Comparison of ENCODE assay signal across 8 cellular contexts in genomic region chr17:49851387-49852291, GRCh38.
DNase-seq lines count a peak whose midpoint lies in the region; ATAC-seq and TF ChIP-seq lines count a peak whose summit lies in the region.

No MANE protein-coding gene starts in this region.

- peak overlapping the region; percentile 42 for H3K4me3 ChIP-seq in astrocyte of the cerebellum (ENCODE audit: low read depth, low read length)
- peak overlapping the region; percentile 54 for H3K4me3 ChIP-seq in iPS-15b (ENCODE audit: low read depth, low read length)
- peak overlapping the region; percentile 57 for H3K4me3 ChIP-seq in skeletal muscle cell (ENCODE audit: low read depth, low read length)

- H3K9me3 ChIP-seq in iPS-15b (ENCODE audit: control insufficient read depth, insufficient read depth, low read length) = no peaks in the 10 kb centered on the region

- peak; percentile 70 for TF ChIP-seq RAD21 in Ishikawa (IDR thresholded peaks at IDR 0.05; ENCODE audit: low read depth)

- TF ChIP-seq EP300 in Ishikawa (IDR thresholded peaks at IDR 0.05; ENCODE audit: borderline replicate concordance) = no peak

- DNase-seq in COLO668 (lab: John Stamatoyannopoulos, UW; ENCODE audit: unreplicated experiment) (peak; percentile 6), T-helper 9 cell (peak; percentile 65), astrocyte of the cerebellum (ENCODE audit: low read depth) (peak; percentile 37), skeletal muscle cell (ENCODE audit: low read depth) (no peak)

- no peak for ATAC-seq in GM18520 (IDR thresholded peaks at IDR 0.05; ENCODE audit: unreplicated experiment)
- no peak for ATAC-seq in HG02970 (IDR thresholded peaks at IDR 0.05; ENCODE audit: low FRiP score, unreplicated experiment)

- no peak overlapping the region for H3K9ac ChIP-seq in iPS-15b (ENCODE audit: low read depth, low read length)

- H3K4me1 ChIP-seq in iPS-15b (ENCODE audit: control insufficient read depth, insufficient read depth, low read length) = peaks cover 10% of the 10 kb centered on the region

- in situ Hi-C loops in astrocyte of the cerebellum (cut with HindIII; ENCODE audit: low sequenced_read_pairs) = loop anchor here (5.0 kb wide), 1 partner anchor 56 kb away; no protein-coding TSS in a partner anchor

- no peaks in the 10 kb centered on the region for H3K36me3 ChIP-seq in iPS-15b (ENCODE audit: control insufficient read depth, insufficient read depth, low read length)

- H3K27me3 ChIP-seq in iPS-15b (ENCODE audit: control insufficient read depth, insufficient read depth, low read length) = peaks cover 46% of the 10 kb centered on the region

- peak; percentile 72 for TF ChIP-seq CTCF in astrocyte of the cerebellum (IDR thresholded peaks at IDR 0.05; ENCODE audit: low read depth, low read length, missing control alignments)

TF ChIP-seq in Ishikawa, 13 proteins besides CTCF, POLR2A, EP300 and RAD21:
- TF ChIP-seq EGR1 (IDR thresholded peaks at IDR 0.05) (no peak), NFIC (IDR thresholded peaks at IDR 0.05) (no peak), REST (IDR thresholded peaks at IDR 0.05; ENCODE audit: low read depth) (no peak), ZBTB7A (IDR thresholded peaks at IDR 0.05; ENCODE audit: low read depth) (peak; percentile 84), CEBPB (IDR thresholded peaks at IDR 0.05) (no peak), FOXM1 (IDR thresholded peaks at IDR 0.05; ENCODE audit: borderline replicate concordance, low read depth) (no peak)
- TF ChIP-seq, protein P1, sequence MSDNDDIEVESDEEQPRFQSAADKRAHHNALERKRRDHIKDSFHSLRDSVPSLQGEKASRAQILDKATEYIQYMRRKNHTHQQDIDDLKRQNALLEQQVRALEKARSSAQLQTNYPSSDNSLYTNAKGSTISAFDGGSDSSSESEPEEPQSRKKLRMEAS (IDR thresholded peaks at IDR 0.05) = no peak; the same call in 1 of the 2 replicates
